In the genomic region with DNA sequence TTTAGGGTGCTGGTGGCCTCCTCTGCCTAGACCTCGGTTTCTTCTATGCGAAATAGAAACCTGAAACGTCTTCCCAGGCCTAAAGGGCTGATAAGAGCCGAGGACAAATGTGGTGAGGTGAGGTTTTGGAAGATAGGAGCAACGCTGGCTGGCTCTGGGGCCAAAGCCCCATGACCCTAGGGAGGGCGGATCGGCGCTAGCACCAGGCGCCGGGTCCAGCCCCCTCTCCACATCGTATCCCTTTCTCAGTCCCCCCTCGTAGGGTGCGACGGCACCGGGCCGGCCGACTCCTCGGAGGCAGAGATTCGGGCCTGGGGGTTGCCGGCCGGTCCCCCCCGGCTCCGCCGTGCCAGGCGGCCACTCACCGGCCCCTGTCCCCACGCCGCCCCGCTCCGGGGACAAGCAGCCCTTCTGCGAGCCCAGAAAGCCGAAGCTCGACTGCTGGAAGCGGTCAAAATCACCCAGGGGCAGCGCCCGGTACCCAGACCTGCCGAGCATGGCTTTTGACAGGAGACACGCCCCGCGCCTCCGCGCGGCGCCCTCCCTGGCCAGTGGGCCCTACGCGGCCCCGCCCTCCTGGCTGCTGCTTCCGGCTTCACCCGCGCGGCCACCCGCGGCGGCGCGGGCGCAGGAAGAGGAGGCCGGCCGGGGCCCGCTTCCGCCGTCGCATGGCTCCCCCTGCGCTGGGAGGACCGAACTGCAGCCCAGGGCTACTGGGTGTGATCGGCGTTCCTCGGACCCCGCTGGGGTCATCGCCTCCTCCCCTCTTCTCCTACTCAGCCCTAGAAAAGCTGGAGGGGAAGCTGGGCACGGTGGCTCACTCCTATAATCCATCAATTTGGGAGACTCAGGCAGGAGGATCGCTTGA, we compare ENCODE assay signal across 1 cellular context.
TF ChIP-seq lines count a peak whose summit lies in the region.

TSS of gene STOML1 (minus strand) at position 570 of the 868 bp plus-strand sequence. CDS start at position 498, 72 bp downstream.

TF ChIP-seq in HEK293, 187 proteins besides CTCF, POLR2A, EP300 and RAD21 (continued from another document and continues in another):
- TF ChIP-seq ZBTB10 (tag by site-specific recombination; IDR thresholded peaks at IDR 0.05) = no peak
- no peak for TF ChIP-seq ZNF280C (tag by site-specific recombination; IDR thresholded peaks at IDR 0.05)
- no peak for TF ChIP-seq ZNF416 (tag by site-specific recombination; IDR thresholded peaks at IDR 0.05)
- TF ChIP-seq ZNF324 (tag by site-specific recombination; IDR thresholded peaks at IDR 0.05) = no peak
- TF ChIP-seq ZNF529 (tag by site-specific recombination; IDR thresholded peaks at IDR 0.05; ENCODE audit: insufficient replicate concordance) = no peak
- TF ChIP-seq ZNF292 (tag by site-specific recombination; IDR thresholded peaks at IDR 0.05; ENCODE audit: borderline replicate concordance, low read depth) = no peak
- peak; percentile 65 for TF ChIP-seq ZNF518A (tag by site-specific recombination; conservative IDR thresholded peaks at IDR 0.05; ENCODE audit: low read depth)
- TF ChIP-seq ZSCAN30 (tag by site-specific recombination; IDR thresholded peaks at IDR 0.05) = peak; percentile 96
- TF ChIP-seq ZNF202 (tag by site-specific recombination; IDR thresholded peaks at IDR 0.05; ENCODE audit: borderline replicate concordance) = no peak
- no peak for TF ChIP-seq PRDM1 (tag by site-specific recombination; IDR thresholded peaks at IDR 0.05)
- TF ChIP-seq, protein P1, sequence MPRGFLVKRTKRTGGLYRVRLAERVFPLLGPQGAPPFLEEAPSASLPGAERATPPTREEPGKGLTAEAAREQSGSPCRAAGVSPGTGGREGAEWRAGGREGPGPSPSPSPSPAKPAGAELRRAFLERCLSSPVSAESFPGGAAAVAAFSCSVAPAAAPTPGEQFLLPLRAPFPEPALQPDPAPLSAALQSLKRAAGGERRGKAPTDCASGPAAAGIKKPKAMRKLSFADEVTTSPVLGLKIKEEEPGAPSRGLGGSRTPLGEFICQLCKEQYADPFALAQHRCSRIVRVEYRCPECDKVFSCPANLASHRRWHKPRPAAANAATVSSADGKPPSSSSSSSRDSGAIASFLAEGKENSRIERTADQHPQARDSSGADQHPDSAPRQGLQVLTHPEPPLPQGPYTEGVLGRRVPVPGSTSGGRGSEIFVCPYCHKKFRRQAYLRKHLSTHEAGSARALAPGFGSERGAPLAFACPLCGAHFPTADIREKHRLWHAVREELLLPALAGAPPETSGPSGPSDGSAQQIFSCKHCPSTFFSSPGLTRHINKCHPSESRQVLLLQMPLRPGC (tag by site-specific recombination; IDR thresholded peaks at IDR 0.05) = 0 out of 2 replicates have a peak, but pooled peaks have one; percentile 55
- TF ChIP-seq ZSCAN5A (tag by site-specific recombination; IDR thresholded peaks at IDR 0.05) = no peak
- no peak for TF ChIP-seq ZNF239 (tag by site-specific recombination; IDR thresholded peaks at IDR 0.05)
- peak; percentile 64; the same call in 1 of the 2 replicates for TF ChIP-seq KLF16 (tag by site-specific recombination; IDR thresholded peaks at IDR 0.05)
- TF ChIP-seq, protein P2, sequence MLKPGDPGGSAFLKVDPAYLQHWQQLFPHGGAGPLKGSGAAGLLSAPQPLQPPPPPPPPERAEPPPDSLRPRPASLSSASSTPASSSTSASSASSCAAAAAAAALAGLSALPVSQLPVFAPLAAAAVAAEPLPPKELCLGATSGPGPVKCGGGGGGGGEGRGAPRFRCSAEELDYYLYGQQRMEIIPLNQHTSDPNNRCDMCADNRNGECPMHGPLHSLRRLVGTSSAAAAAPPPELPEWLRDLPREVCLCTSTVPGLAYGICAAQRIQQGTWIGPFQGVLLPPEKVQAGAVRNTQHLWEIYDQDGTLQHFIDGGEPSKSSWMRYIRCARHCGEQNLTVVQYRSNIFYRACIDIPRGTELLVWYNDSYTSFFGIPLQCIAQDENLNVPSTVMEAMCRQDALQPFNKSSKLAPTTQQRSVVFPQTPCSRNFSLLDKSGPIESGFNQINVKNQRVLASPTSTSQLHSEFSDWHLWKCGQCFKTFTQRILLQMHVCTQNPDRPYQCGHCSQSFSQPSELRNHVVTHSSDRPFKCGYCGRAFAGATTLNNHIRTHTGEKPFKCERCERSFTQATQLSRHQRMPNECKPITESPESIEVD (tag by site-specific recombination; IDR thresholded peaks at IDR 0.05) = no peak
- TF ChIP-seq MZF1 (tag by site-specific recombination; IDR thresholded peaks at IDR 0.05; ENCODE audit: borderline replicate concordance) = no peak
- no peak for TF ChIP-seq ZNF747 (tag by site-specific recombination; IDR thresholded peaks at IDR 0.05)
- TF ChIP-seq IKZF3 (tag by site-specific recombination; IDR thresholded peaks at IDR 0.05) = peak; percentile 78
- TF ChIP-seq ZNF121 (tag by site-specific recombination; IDR thresholded peaks at IDR 0.05) = no peak
- 0 out of 2 replicates have a peak, but pooled peaks have one; percentile 52 for TF ChIP-seq ZNF580 (tag by site-specific recombination; IDR thresholded peaks at IDR 0.05)
- no peak for TF ChIP-seq ZNF837 (tag by site-specific recombination; IDR thresholded peaks at IDR 0.05)
- TF ChIP-seq ZBTB8A (tag by site-specific recombination; IDR thresholded peaks at IDR 0.05) = peak; percentile 92
- peak; percentile 43 for TF ChIP-seq EGR2 (tag by site-specific recombination; IDR thresholded peaks at IDR 0.05; ENCODE audit: low read depth)
- no peak for TF ChIP-seq SCRT2 (tag by site-specific recombination; IDR thresholded peaks at IDR 0.05)
- no peak for TF ChIP-seq OSR2 (tag by site-specific recombination; IDR thresholded peaks at IDR 0.05)
- peak; percentile 60; the same call in 1 of the 2 replicates for TF ChIP-seq ZNF449 (tag by site-specific recombination; IDR thresholded peaks at IDR 0.05)
- no peak; the same call in 1 of the 2 replicates for TF ChIP-seq ZNF174 (tag by site-specific recombination; IDR thresholded peaks at IDR 0.05)
- TF ChIP-seq, protein P3, sequence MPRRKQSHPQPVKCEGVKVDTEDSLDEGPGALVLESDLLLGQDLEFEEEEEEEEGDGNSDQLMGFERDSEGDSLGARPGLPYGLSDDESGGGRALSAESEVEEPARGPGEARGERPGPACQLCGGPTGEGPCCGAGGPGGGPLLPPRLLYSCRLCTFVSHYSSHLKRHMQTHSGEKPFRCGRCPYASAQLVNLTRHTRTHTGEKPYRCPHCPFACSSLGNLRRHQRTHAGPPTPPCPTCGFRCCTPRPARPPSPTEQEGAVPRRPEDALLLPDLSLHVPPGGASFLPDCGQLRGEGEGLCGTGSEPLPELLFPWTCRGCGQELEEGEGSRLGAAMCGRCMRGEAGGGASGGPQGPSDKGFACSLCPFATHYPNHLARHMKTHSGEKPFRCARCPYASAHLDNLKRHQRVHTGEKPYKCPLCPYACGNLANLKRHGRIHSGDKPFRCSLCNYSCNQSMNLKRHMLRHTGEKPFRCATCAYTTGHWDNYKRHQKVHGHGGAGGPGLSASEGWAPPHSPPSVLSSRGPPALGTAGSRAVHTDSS (tag by site-specific recombination; IDR thresholded peaks at IDR 0.05) = peak; percentile 82; the same call in 1 of the 2 replicates
- no peak for TF ChIP-seq ZNF169 (tag by site-specific recombination; IDR thresholded peaks at IDR 0.05)
- TF ChIP-seq ZNF214 (tag by site-specific recombination; IDR thresholded peaks at IDR 0.05; ENCODE audit: borderline replicate concordance) = no peak
- peak; percentile 100 for TF ChIP-seq ZNF561 (tag by site-specific recombination; IDR thresholded peaks at IDR 0.05; ENCODE audit: borderline replicate concordance)
- peak; percentile 60; the same call in 1 of the 2 replicates for TF ChIP-seq ZNF76 (tag by site-specific recombination; IDR thresholded peaks at IDR 0.05; ENCODE audit: borderline replicate concordance, low read depth)
